Comparison of ENCODE assay signal across 21 cellular contexts in the genomic region with DNA sequence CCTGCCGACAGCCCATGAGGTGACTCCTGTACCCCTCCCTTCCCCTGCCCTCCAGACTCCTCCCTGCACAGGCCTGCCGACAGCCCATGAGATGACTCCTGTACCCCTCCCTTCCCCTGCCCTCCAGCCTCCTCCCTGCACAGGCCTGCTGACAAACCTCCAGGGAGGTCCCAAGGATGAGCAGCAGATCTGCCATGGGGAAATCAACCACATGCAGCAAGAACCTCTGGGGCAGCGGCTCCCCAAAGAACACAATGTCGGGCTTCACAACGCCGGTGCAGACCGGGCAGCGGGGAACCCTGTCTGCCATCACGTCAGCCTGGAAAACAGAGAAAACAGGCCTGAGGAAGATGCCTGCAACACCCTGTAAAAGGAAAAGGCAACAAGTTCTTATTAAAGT. TPM values are rescaled to one million over a fixed set of nuclear protein-coding genes. Genes with fewer than 3 reads are reported as not detected.
"Had no signal": no experiment of that assay in that cellular context is flagged by ENCODE, and none has a peak within 500 bp of the region (broad histone marks: within the 10 kb centered on the region; RNA-seq: fewer than 3 reads in every experiment).

No MANE protein-coding gene starts in this region.

- H3K36me3 ChIP-seq: neural progenitor cell, ovary, right atrium auricular region, thoracic aorta, transverse colon had no signal

- ATAC-seq: effector memory CD8-positive, alpha-beta T cell; natural killer cell treated with Interleukin-12 subunit alpha and Interleukin-12 subunit beta and Interleukin-15 and Interleukin-18, amount 100 ng/mL, for 72 hours had no signal

- H3K27ac Mint-ChIP-seq: dendritic cell treated with granulocyte-macrophage colony-stimulating factor and Interleukin-4, amounts not matched to agents 40 ng/mL and 50 ng/mL, for 4 days; effector memory CD8-positive, alpha-beta T cell; neural progenitor cell had no signal

- H3K4me1 Mint-ChIP-seq: neural progenitor cell had no signal

- H3K27ac ChIP-seq: hepatocyte, neural progenitor cell, ovary, stomach, thoracic aorta, transverse colon had no signal

- H3K36me3 Mint-ChIP-seq: natural killer cell treated with Interleukin-12 subunit alpha and Interleukin-12 subunit beta and Interleukin-15 and Interleukin-18, amount 100 ng/mL, for 72 hours had no signal

- H3K9ac ChIP-seq: neural progenitor cell had no signal

- H3K27me3 Mint-ChIP-seq: dendritic cell treated with granulocyte-macrophage colony-stimulating factor and Interleukin-4, amounts not matched to agents 40 ng/mL and 50 ng/mL, for 4 days; effector memory CD8-positive, alpha-beta T cell; natural killer cell treated with Interleukin-12 subunit alpha and Interleukin-12 subunit beta and Interleukin-15 and Interleukin-18, amount 100 ng/mL, for 72 hours had no signal

- H3K27me3 ChIP-seq: hepatocyte, neural progenitor cell, ovary, right atrium auricular region, stomach, transverse colon had no signal

- H3K4me1 ChIP-seq: neural progenitor cell, stomach, transverse colon had no signal

- H3K9me3 Mint-ChIP-seq: dendritic cell treated with granulocyte-macrophage colony-stimulating factor and Interleukin-4, amounts not matched to agents 40 ng/mL and 50 ng/mL, for 4 days; effector memory CD8-positive, alpha-beta T cell; natural killer cell treated with Interleukin-12 subunit alpha and Interleukin-12 subunit beta and Interleukin-15 and Interleukin-18, amount 100 ng/mL, for 72 hours; neural progenitor cell had no signal

- DNase-seq: effector memory CD8-positive, alpha-beta T cell; foreskin melanocyte; midbrain; small intestine; stimulated activated CD4-positive, alpha-beta T cell treated with anti-CD3 and anti-CD28 coated beads, Interleukin-12 subunit alpha, Interleukin-12 subunit beta, amount 100 ng/mL, for 4 hours; stimulated activated naive CD4-positive, alpha-beta T cell; stomach; substantia nigra; transverse colon had no signal

- H3K4me3 ChIP-seq: hepatocyte, neural progenitor cell, ovary, right atrium auricular region, stomach, thoracic aorta, transverse colon had no signal

- H3K9me3 ChIP-seq: ovary, right atrium auricular region, stomach, thoracic aorta, transverse colon had no signal

- H2AFZ ChIP-seq: hepatocyte, neural progenitor cell had no signal

- H3K4me3 Mint-ChIP-seq: dendritic cell treated with granulocyte-macrophage colony-stimulating factor and Interleukin-4, amounts not matched to agents 40 ng/mL and 50 ng/mL, for 4 days; effector memory CD8-positive, alpha-beta T cell; natural killer cell treated with Interleukin-12 subunit alpha and Interleukin-12 subunit beta and Interleukin-15 and Interleukin-18, amount 100 ng/mL, for 72 hours; neural progenitor cell had no signal

- H3K4me2 ChIP-seq: hepatocyte, neural progenitor cell had no signal

RNA-seq across cellular contexts. Expression of a gene that starts 31.0 kb away (rescaled TPM):
- total RNA-seq: epithelial cell of proximal tubule; hepatocyte; kidney epithelial cell; lower leg skin; natural killer cell treated with Interleukin-12 subunit alpha and Interleukin-12 subunit beta and Interleukin-15 and Interleukin-18, amount 100 ng/mL, for 72 hours; ovary; posterior vena cava; right atrium auricular region; stomach; thoracic aorta; transverse colon; urinary bladder had no signal
